In the genomic region with DNA sequence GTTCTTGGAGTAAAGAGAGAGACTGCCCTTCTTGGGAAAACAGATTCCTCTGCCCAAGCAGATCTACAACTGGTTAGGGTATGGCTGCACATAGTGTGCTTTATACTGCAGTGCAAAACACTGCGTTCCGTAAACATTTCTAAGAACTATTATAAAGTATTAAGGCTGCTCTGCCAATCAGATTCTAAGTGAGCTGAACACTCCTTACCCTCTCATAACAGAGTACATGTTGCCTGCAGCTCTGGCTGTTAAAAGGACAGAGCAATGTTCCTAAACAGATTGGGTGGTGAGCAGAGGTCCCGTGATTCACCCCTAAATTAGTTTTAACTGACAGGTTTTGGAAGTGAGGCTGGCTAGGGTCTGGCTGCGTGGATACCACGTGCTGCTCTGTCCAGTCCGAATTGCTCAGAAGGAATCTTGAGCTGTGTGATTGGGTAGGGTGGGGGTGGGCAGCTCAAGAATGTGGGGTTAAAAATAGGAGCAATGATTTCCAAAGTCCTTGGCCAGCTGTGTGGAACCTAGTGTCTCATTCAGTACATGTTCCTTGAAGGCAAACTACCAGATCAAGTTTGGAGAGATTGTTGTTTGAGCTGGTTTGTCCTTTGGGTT, we compare ENCODE assay signal across 11 cellular contexts.
DNase-seq lines count a peak whose midpoint lies in the region; ATAC-seq and TF ChIP-seq lines count a peak whose summit lies in the region.
"Had no signal": no experiment of that assay in that cellular context is flagged by ENCODE, and none has a peak within 500 bp of the region (broad histone marks: within the 10 kb centered on the region; RNA-seq: fewer than 3 reads in every experiment).

No MANE protein-coding gene starts in this region.

- no peak overlapping the region for H3K27ac Mint-ChIP-seq in nephron progenitor cell
- H3K27ac Mint-ChIP-seq: progenitor cell of endocrine pancreas had no signal

- H3K4me3 Mint-ChIP-seq in nephron progenitor cell: no peak overlapping the region

- DNase-seq in adipocyte (ENCODE audit: low read depth) (peak; percentile 39), Right ventricle myocardium inferior (ENCODE audit: missing footprints) (peak; percentile 71), nephron progenitor cell (peak; percentile 1), upper lobe of left lung (peak in 1 of 2 donors; percentile 66), DMS53 treated with DMSO at 0.1 percent for 48 hours (lab: John Stamatoyannopoulos, UW; ENCODE audit: unreplicated experiment) (no peak), T-helper 1 cell (no peak), SKM-1 treated with dmso at 0.1 percent for 144 hours (lab: John Stamatoyannopoulos, UW; ENCODE audit: unreplicated experiment) (no peak)
- DNase-seq: central memory CD4-positive, alpha-beta T cell; NCI-H774 had no signal

- H3K36me3 ChIP-seq in adipocyte (ENCODE audit: control insufficient read depth, insufficient read depth, low read length, severe bottlenecking) (no peaks in the 10 kb centered on the region), upper lobe of left lung (no peaks in the 10 kb centered on the region)

- no peak for TF ChIP-seq CTCF in nephron progenitor cell (IDR thresholded peaks at IDR 0.05)
- TF ChIP-seq CTCF in upper lobe of left lung (IDR thresholded peaks at IDR 0.05): no peak

- TF ChIP-seq POLR2A in upper lobe of left lung (IDR thresholded peaks at IDR 0.05): no peak

- TF ChIP-seq EP300 in upper lobe of left lung (IDR thresholded peaks at IDR 0.05): peak in 2 of 4 donors; percentile 71 to 92

- H3K4me1 ChIP-seq in adipocyte (ENCODE audit: control insufficient read depth, insufficient read depth, low read length) (peaks cover 24% of the 10 kb centered on the region), upper lobe of left lung (peaks cover 0 to 12% (median 0%) of the 10 kb centered on the region in 4 donors)

- H3K9me3 ChIP-seq in adipocyte (ENCODE audit: control insufficient read depth, low read length) (no peaks in the 10 kb centered on the region), upper lobe of left lung (no peaks in the 10 kb centered on the region)

- peak overlapping the region; percentile 13 to 72 (median 60) for H3K27ac ChIP-seq in upper lobe of left lung

- ATAC-seq in Right ventricle myocardium inferior (peak; percentile 96), upper lobe of left lung (ENCODE audit: low FRiP score in 2 of 2) (peak; percentile 92 to 94), HG03521 (IDR thresholded peaks at IDR 0.05; ENCODE audit: unreplicated experiment) (no peak)

- 53 to 65% methylated on average over 6 of the region's 6 CpGs for WGBS in upper lobe of left lung, 2 donors

- H3K4me1 Mint-ChIP-seq in nephron progenitor cell: peaks cover 5% of the 10 kb centered on the region

- H3K4me3 ChIP-seq in adipocyte (ENCODE audit: low read length) (peak overlapping the region; percentile 52), upper lobe of left lung (no peak overlapping the region)

- H3K9ac ChIP-seq in adipocyte (ENCODE audit: low read length): peak overlapping the region; percentile 55

- peaks cover 42% of the 10 kb centered on the region for H3K36me3 Mint-ChIP-seq in nephron progenitor cell (ENCODE audit: low read depth)

- H3K27me3 ChIP-seq in adipocyte (replicated peaks; ENCODE audit: control insufficient read depth, insufficient read depth, low read length): no peaks in the 10 kb centered on the region
- no peaks in the 10 kb centered on the region for H3K27me3 ChIP-seq in upper lobe of left lung

- no peaks in the 10 kb centered on the region for H3K27me3 Mint-ChIP-seq in nephron progenitor cell (ENCODE audit: low read depth, poor library complexity)
- H3K27me3 Mint-ChIP-seq: progenitor cell of endocrine pancreas had no signal

- intact Hi-C loops in Right ventricle myocardium inferior (cut with DNase I): loop anchor here (1.0 to 10.0 kb wide), 8 partner anchors 21 to 573 kb away; a partner anchor contains a TSS

- H3K9me3 Mint-ChIP-seq in nephron progenitor cell: peaks cover 29% of the 10 kb centered on the region

Comparison
In these comparisons a context has a peak if more than half of its experiments do, and no peak if none do; other contexts are left out.
1. DNase-seq: peak in adipocyte (single experiment), Right ventricle myocardium inferior (single experiment) and nephron progenitor cell (single experiment); none in DMS53 treated with DMSO at 0.1 percent for 48 hours (single experiment), T-helper 1 cell (0 of 5) and SKM-1 treated with dmso at 0.1 percent for 144 hours (single experiment).